28 cellular contexts compared by ENCODE assay signal in the genomic region with DNA sequence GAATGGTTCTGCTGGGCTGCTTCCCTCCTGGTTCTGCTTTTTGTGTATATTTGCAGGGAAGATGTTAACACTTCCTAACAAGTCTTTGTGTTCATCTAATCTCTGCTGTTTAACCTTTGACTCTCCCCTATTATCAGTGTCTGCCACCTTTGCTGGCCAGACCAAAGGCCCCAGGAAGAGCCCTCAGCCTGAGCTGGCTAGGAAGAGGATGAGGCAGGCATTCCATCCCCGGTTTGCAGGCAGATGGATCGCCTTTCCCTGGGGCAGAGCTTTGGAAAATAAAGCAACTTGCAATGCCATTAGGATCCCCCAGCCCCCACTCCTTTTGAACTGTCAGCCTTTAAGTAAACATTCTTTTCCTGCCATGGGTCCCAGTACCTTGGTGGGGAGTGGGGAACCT. TPM values are rescaled to one million over a fixed set of nuclear protein-coding genes. Genes with fewer than 3 reads are reported as not detected.
DNase-seq lines count a peak whose midpoint lies in the region; ATAC-seq lines count a peak whose summit lies in the region.
"Had no signal": no experiment of that assay in that cellular context is flagged by ENCODE, and none has a peak within 500 bp of the region (broad histone marks: within the 10 kb centered on the region; RNA-seq: fewer than 3 reads in every experiment).

No MANE protein-coding gene starts in this region.

- H3K4me3 ChIP-seq in iPS-15b (ENCODE audit: low read depth, low read length) (no peak overlapping the region), neuronal stem cell (ENCODE audit: low read length in 2 of 2) (no peak overlapping the region)
- H3K4me3 ChIP-seq: esophagus muscularis mucosa, suprapubic skin, upper lobe of left lung had no signal

- peak overlapping the region; percentile 15 for H3K18ac ChIP-seq in neuronal stem cell (ENCODE audit: low read length)

- H3K27me3 Mint-ChIP-seq in activated T-cell treated with anti-CD3 and anti-CD28 coated beads, Interleukin-2, amount 50 U/mL, for 24 hours, result no peaks in the 10 kb centered on the region
- H3K27me3 Mint-ChIP-seq in activated T-cell treated with anti-CD3 and anti-CD28 coated beads, Interleukin-2, amount 50 U/mL, for 4 hours (ENCODE audit: low read depth), result no peaks in the 10 kb centered on the region
- H3K27me3 Mint-ChIP-seq in activated naive CD8-positive, alpha-beta T cell treated with anti-CD3 and anti-CD28 coated beads, Interleukin-2, amount 50 U/mL, for 24 hours, result no peaks in the 10 kb centered on the region
- H3K27me3 Mint-ChIP-seq: activated B cell treated with CpG ODN at 0.5 μM for 24 hours; activated CD4-positive, alpha-beta T cell treated with anti-CD3 and anti-CD28 coated beads, Interleukin-2, amount 10 ng/mL, durations not matched to agents 7 days and 5 days; natural killer cell treated with Interleukin-12 subunit alpha and Interleukin-12 subunit beta and Interleukin-15 and Interleukin-18, amount 100 ng/mL, for 72 hours; stimulated activated memory B cell treated with anti-CD40 and anti-IgM and Interleukin-4, amounts not matched to agents 10 μg/mL and 1 μg/mL and 100 μg/mL, for 72 hours had no signal

- H2BK5ac ChIP-seq in neuronal stem cell (ENCODE audit: low read length), result no peak overlapping the region

- no peak overlapping the region for H3K4me2 ChIP-seq in neuronal stem cell (ENCODE audit: insufficient read depth, low read length, poor library complexity, severe bottlenecking)

- no peak for ATAC-seq in activated T-cell treated with anti-CD3 and anti-CD28 coated beads, Interleukin-2, amount 50 U/mL, for 4 hours
- no peak for ATAC-seq in activated naive CD8-positive, alpha-beta T cell treated with anti-CD3 and anti-CD28 coated beads, Interleukin-2, amount 50 U/mL, for 24 hours
- ATAC-seq: natural killer cell treated with Interleukin-12 subunit alpha and Interleukin-12 subunit beta and Interleukin-15 and Interleukin-18, amount 100 ng/mL, for 72 hours; stimulated activated memory B cell treated with anti-CD40 and anti-IgM and Interleukin-4, amounts not matched to agents 10 μg/mL and 1 μg/mL and 100 μg/mL, for 72 hours had no signal

- no peak overlapping the region for H2AK5ac ChIP-seq in neuronal stem cell (ENCODE audit: low read depth, low read length)

- H3K23ac ChIP-seq in neuronal stem cell (ENCODE audit: low read depth, low read length, poor library complexity), result no peak overlapping the region

- H3K4me1 Mint-ChIP-seq in activated T-cell treated with anti-CD3 and anti-CD28 coated beads, Interleukin-2, amount 50 U/mL, for 24 hours (ENCODE audit: low read depth), result peaks cover 5% of the 10 kb centered on the region
- H3K4me1 Mint-ChIP-seq in activated T-cell treated with anti-CD3 and anti-CD28 coated beads, Interleukin-2, amount 50 U/mL, for 4 hours (ENCODE audit: low read depth), result no peaks in the 10 kb centered on the region
- H3K4me1 Mint-ChIP-seq in activated naive CD8-positive, alpha-beta T cell treated with anti-CD3 and anti-CD28 coated beads, Interleukin-2, amount 50 U/mL, for 24 hours, result no peaks in the 10 kb centered on the region
- H3K4me1 Mint-ChIP-seq: activated B cell treated with CpG ODN at 0.5 μM for 24 hours had no signal

- no peak overlapping the region for H2AFZ ChIP-seq in neuronal stem cell (ENCODE audit: low read length)

- H3K27ac Mint-ChIP-seq in activated T-cell treated with anti-CD3 and anti-CD28 coated beads, Interleukin-2, amount 50 U/mL, for 24 hours, result peak overlapping the region; percentile 66
- peak overlapping the region; percentile 39 for H3K27ac Mint-ChIP-seq in activated naive CD8-positive, alpha-beta T cell treated with anti-CD3 and anti-CD28 coated beads, Interleukin-2, amount 50 U/mL, for 24 hours
- H3K27ac Mint-ChIP-seq: activated B cell treated with CpG ODN at 0.5 μM for 24 hours; activated CD4-positive, alpha-beta T cell treated with anti-CD3 and anti-CD28 coated beads, Interleukin-2, amount 10 ng/mL, durations not matched to agents 7 days and 5 days; natural killer cell treated with Interleukin-12 subunit alpha and Interleukin-12 subunit beta and Interleukin-15 and Interleukin-18, amount 100 ng/mL, for 72 hours had no signal

- no CpG with 5 or more reads among the region's 2 CpGs for WGBS in neuronal stem cell (ENCODE audit: extremely low coverage in 2 of 2, insufficient read length in 2 of 2, insufficient replicate concordance in 1 of 2), 2 donors

- H3K9me3 Mint-ChIP-seq in activated T-cell treated with anti-CD3 and anti-CD28 coated beads, Interleukin-2, amount 50 U/mL, for 24 hours, result no peaks in the 10 kb centered on the region
- no peaks in the 10 kb centered on the region for H3K9me3 Mint-ChIP-seq in activated T-cell treated with anti-CD3 and anti-CD28 coated beads, Interleukin-2, amount 50 U/mL, for 4 hours
- no peaks in the 10 kb centered on the region for H3K9me3 Mint-ChIP-seq in activated naive CD8-positive, alpha-beta T cell treated with anti-CD3 and anti-CD28 coated beads, Interleukin-2, amount 50 U/mL, for 24 hours
- H3K9me3 Mint-ChIP-seq: activated B cell treated with CpG ODN at 0.5 μM for 24 hours; activated CD4-positive, alpha-beta T cell treated with anti-CD3 and anti-CD28 coated beads, Interleukin-2, amount 10 ng/mL, durations not matched to agents 7 days and 5 days; natural killer cell treated with Interleukin-12 subunit alpha and Interleukin-12 subunit beta and Interleukin-15 and Interleukin-18, amount 100 ng/mL, for 72 hours; stimulated activated memory B cell treated with anti-CD40 and anti-IgM and Interleukin-4, amounts not matched to agents 10 μg/mL and 1 μg/mL and 100 μg/mL, for 72 hours had no signal

- H4K8ac ChIP-seq in neuronal stem cell (ENCODE audit: low read depth, low read length), result no peak overlapping the region

- no peak overlapping the region for H3K14ac ChIP-seq in neuronal stem cell (ENCODE audit: low read length)

- H3K4me1 ChIP-seq in iPS-15b (ENCODE audit: control insufficient read depth, insufficient read depth, low read length) (peaks cover 7% of the 10 kb centered on the region), neuronal stem cell (ENCODE audit: control insufficient read depth in 2 of 2, insufficient read depth in 1 of 2, low read depth in 1 of 2, low read length in 2 of 2) (peaks cover 0 to 19% of the 10 kb centered on the region in 2 donors)
- H3K4me1 ChIP-seq: suprapubic skin, upper lobe of left lung had no signal

- no peaks in the 10 kb centered on the region for H3K27me3 ChIP-seq in iPS-15b (ENCODE audit: control insufficient read depth, insufficient read depth, low read length)
- H3K27me3 ChIP-seq in neuronal stem cell (ENCODE audit: control insufficient read depth in 3 of 3, insufficient read depth in 3 of 3, low read depth in 1 of 3, low read length in 3 of 3), result no peaks in the 10 kb centered on the region
- H3K27me3 ChIP-seq: esophagus muscularis mucosa, suprapubic skin, upper lobe of left lung had no signal

- H3K9ac ChIP-seq in iPS-15b (ENCODE audit: low read depth, low read length) (peak overlapping the region; percentile 47), neuronal stem cell (ENCODE audit: low read depth, low read length, poor library complexity) (no peak overlapping the region)

- H3K27ac ChIP-seq in neuronal stem cell (replicated peaks; ENCODE audit: low read length), result peak overlapping the region; percentile 67
- H3K27ac ChIP-seq: esophagus muscularis mucosa, suprapubic skin, upper lobe of left lung had no signal

- no peak for DNase-seq in activated T-cell treated with anti-CD3 and anti-CD28 coated beads, Interleukin-2, amount 50 U/mL, for 24 hours
- DNase-seq in activated T-cell treated with anti-CD3 and anti-CD28 coated beads, Interleukin-2, amount 50 U/mL, for 4 hours, result no peak
- no peak for DNase-seq in activated naive CD8-positive, alpha-beta T cell treated with anti-CD3 and anti-CD28 coated beads, Interleukin-2, amount 50 U/mL, for 24 hours
- DNase-seq in neuronal stem cell (ENCODE audit: low spot score), result no peak
- no peak for DNase-seq in AG08395 (ENCODE audit: low spot score)
- no peak for DNase-seq in DMS114 treated with DMSO at 0.1 percent for 48 hours (lab: John Stamatoyannopoulos, UW; ENCODE audit: unreplicated experiment)
- no peak for DNase-seq in cerebellar nuclear complex (lab: John Stamatoyannopoulos, UW)
- DNase-seq: activated B cell treated with CpG ODN at 0.5 μM for 24 hours; activated CD4-positive, alpha-beta T cell treated with anti-CD3 and anti-CD28 coated beads, Interleukin-2, amount 10 ng/mL, durations not matched to agents 7 days and 5 days; activated naive CD4-positive, alpha-beta T cell treated with Interleukin-2 at 50 U/mL for 16 hours; activated T-cell treated with anti-CD3 and anti-CD28 coated beads, Interleukin-2, amount 50 U/mL, for 48 hours; DMS79 treated with DMSO at 0.1 percent for 48 hours; foreskin fibroblast; GF-D8; head of caudate nucleus; kidney glomerular epithelial cell; NCI-H1092; NCI-H1694; NCI-H446 treated with DMSO at 0.1 percent for 48 hours; NCI-H82; stimulated activated CD4-positive, alpha-beta T cell treated with anti-CD3 and anti-CD28 coated beads, Interleukin-4, amount 100 ng/mL, for 4 hours; upper lobe of left lung had no signal

- H3K9me3 ChIP-seq in iPS-15b (ENCODE audit: control insufficient read depth, insufficient read depth, low read length) (no peaks in the 10 kb centered on the region), neuronal stem cell (replicated peaks in 1 of 2; ENCODE audit: control insufficient read depth in 2 of 2, insufficient read depth in 1 of 2, low read depth in 1 of 2, low read length in 2 of 2) (no peaks in the 10 kb centered on the region)
- H3K9me3 ChIP-seq: esophagus muscularis mucosa, suprapubic skin, upper lobe of left lung had no signal

- no peak overlapping the region for H3K4me3 Mint-ChIP-seq in activated T-cell treated with anti-CD3 and anti-CD28 coated beads, Interleukin-2, amount 50 U/mL, for 24 hours
- no peak overlapping the region for H3K4me3 Mint-ChIP-seq in activated T-cell treated with anti-CD3 and anti-CD28 coated beads, Interleukin-2, amount 50 U/mL, for 4 hours
- H3K4me3 Mint-ChIP-seq in activated naive CD8-positive, alpha-beta T cell treated with anti-CD3 and anti-CD28 coated beads, Interleukin-2, amount 50 U/mL, for 24 hours, result no peak overlapping the region
- H3K4me3 Mint-ChIP-seq: activated B cell treated with CpG ODN at 0.5 μM for 24 hours; activated CD4-positive, alpha-beta T cell treated with anti-CD3 and anti-CD28 coated beads, Interleukin-2, amount 10 ng/mL, durations not matched to agents 7 days and 5 days; CD14-positive monocyte; natural killer cell treated with Interleukin-12 subunit alpha and Interleukin-12 subunit beta and Interleukin-15 and Interleukin-18, amount 100 ng/mL, for 72 hours; stimulated activated memory B cell treated with anti-CD40 and anti-IgM and Interleukin-4, amounts not matched to agents 10 μg/mL and 1 μg/mL and 100 μg/mL, for 72 hours had no signal

- no peak overlapping the region for H2BK12ac ChIP-seq in neuronal stem cell (ENCODE audit: low read length)

- H4K91ac ChIP-seq in neuronal stem cell (ENCODE audit: low read depth, low read length, poor library complexity), result no peak overlapping the region

- H3K4ac ChIP-seq in neuronal stem cell (ENCODE audit: low read length), result no peak overlapping the region

- H3K36me3 ChIP-seq in iPS-15b (ENCODE audit: control insufficient read depth, insufficient read depth, low read length) (peaks cover 21% of the 10 kb centered on the region), neuronal stem cell (replicated peaks in 1 of 2; ENCODE audit: control insufficient read depth in 2 of 2, insufficient read depth in 2 of 2, low read length in 2 of 2) (peaks cover 5 to 13% of the 10 kb centered on the region in 2 donors)

- no peak overlapping the region for H2BK120ac ChIP-seq in neuronal stem cell (ENCODE audit: low read depth, low read length)

- no peaks in the 10 kb centered on the region for H3K79me1 ChIP-seq in neuronal stem cell (ENCODE audit: low read depth, low read length)

- peaks cover 60% of the 10 kb centered on the region for H3K36me3 Mint-ChIP-seq in activated T-cell treated with anti-CD3 and anti-CD28 coated beads, Interleukin-2, amount 50 U/mL, for 24 hours (ENCODE audit: low read depth)
- H3K36me3 Mint-ChIP-seq in activated T-cell treated with anti-CD3 and anti-CD28 coated beads, Interleukin-2, amount 50 U/mL, for 4 hours (ENCODE audit: insufficient read depth), result no peaks in the 10 kb centered on the region
- peaks cover 10% of the 10 kb centered on the region for H3K36me3 Mint-ChIP-seq in activated naive CD8-positive, alpha-beta T cell treated with anti-CD3 and anti-CD28 coated beads, Interleukin-2, amount 50 U/mL, for 24 hours (ENCODE audit: low read depth)
- H3K36me3 Mint-ChIP-seq: natural killer cell treated with Interleukin-12 subunit alpha and Interleukin-12 subunit beta and Interleukin-15 and Interleukin-18, amount 100 ng/mL, for 72 hours had no signal

- no peak overlapping the region for H2BK15ac ChIP-seq in neuronal stem cell (ENCODE audit: low read length)

RNA-seq across cellular contexts. Expression of gene DPCD, which starts 19.0 kb away (rescaled TPM):
- 10 to 100 TPM in 1 of 3 donors, 1 to 10 TPM in 2; 8.5 to 12.2 (median 9.7) TPM for total RNA-seq in activated T-cell treated with anti-CD3 and anti-CD28 coated beads, Interleukin-2, amount 50 U/mL, for 4 hours
- polyA plus RNA-seq in neuronal stem cell (2013, experiment 1 of 2), result 39.1 TPM
- polyA plus RNA-seq in neuronal stem cell (2013, experiment 2 of 2), result 37.9 TPM

RNA-seq across cellular contexts. Expression of gene POLL, which starts 19.1 kb away (rescaled TPM):
- total RNA-seq in activated T-cell treated with anti-CD3 and anti-CD28 coated beads, Interleukin-2, amount 50 U/mL, for 4 hours, result 10 to 100 TPM; 23.3 to 25.3 (median 24.4) TPM
- 16.0 TPM for polyA plus RNA-seq in neuronal stem cell (2013, experiment 1 of 2)
- 15.3 TPM for polyA plus RNA-seq in neuronal stem cell (2013, experiment 2 of 2)
